In genomic region chr4:43990968-43991367, GRCh38 we compare ENCODE assay signal across 25 cellular contexts.
"Had no signal": no experiment of that assay in that cellular context is flagged by ENCODE, and none has a peak within 500 bp of the region (broad histone marks: within the 10 kb centered on the region; RNA-seq: fewer than 3 reads in every experiment).

No MANE protein-coding gene starts in this region.

- H3K27me3 ChIP-seq: cardiac muscle cell, foreskin keratinocyte, hepatocyte, neutrophil, ovary, transverse colon, uterus had no signal

- H3K36me3 ChIP-seq: cardiac muscle cell, neutrophil, ovary, prostate gland, transverse colon, uterus had no signal

- DNase-seq: activated CD4-positive, alpha-beta T cell treated with anti-CD3 and anti-CD28 coated beads, Interleukin-2, amount 10 ng/mL, durations not matched to agents 7 days and 5 days; activated CD8-positive, alpha-beta memory T cell treated with anti-CD3 and anti-CD28 coated beads, Interleukin-2, amount 10 ng/mL, durations not matched to agents 7 days and 5 days; activated CD8-positive, alpha-beta T cell treated with anti-CD3 and anti-CD28 coated beads for 36 hours; activated effector memory CD4-positive, alpha-beta T cell treated with anti-CD3 and anti-CD28 coated beads, Interleukin-2, amount 50 U/mL, for 16 hours; activated naive CD4-positive, alpha-beta T cell treated with anti-CD3 and anti-CD28 coated beads, Interleukin-2, amount 10 ng/mL, durations not matched to agents 7 days and 5 days; activated T-cell treated with anti-CD3 and anti-CD28 coated beads for 4 hours; amygdala; effector CD4-positive, alpha-beta T cell; glutamatergic neuron; immature natural killer cell; kidney glomerular epithelial cell; left ventricle myocardium superior; mammary epithelial cell; ovary; stimulated activated CD4-positive, alpha-beta T cell treated with anti-CD3 and anti-CD28 coated beads, Interleukin-2, amount 100 ng/mL, for 48 hours; stimulated activated CD8-positive, alpha-beta memory T cell treated with anti-CD3 and anti-CD28 coated beads, Interleukin-4, amount 100 ng/mL, for 48 hours; stimulated activated naive B cell treated with anti-CD40 and anti-IgM and Interleukin-4, amounts not matched to agents 10 μg/mL and 1 μg/mL and 100 μg/mL, for 72 hours; transverse colon; uterus had no signal

- ATAC-seq: activated CD4-positive, CD25-positive, alpha-beta regulatory T cell treated with anti-CD3 and anti-CD28 coated beads, Interleukin-2, amount 50 U/mL, for 24 hours; activated CD8-positive, alpha-beta memory T cell treated with anti-CD3 and anti-CD28 coated beads, Interleukin-2, amount 10 ng/mL, durations not matched to agents 7 days and 5 days; activated CD8-positive, alpha-beta T cell treated with anti-CD3 and anti-CD28 coated beads for 36 hours; foreskin keratinocyte; left ventricle myocardium superior; stimulated activated naive B cell treated with anti-CD40 and anti-IgM and Interleukin-4, amounts not matched to agents 10 μg/mL and 1 μg/mL and 100 μg/mL, for 72 hours had no signal

- H3K4me1 ChIP-seq: foreskin keratinocyte, prostate gland, transverse colon, uterus had no signal

- H3K27ac ChIP-seq: cardiac muscle cell, foreskin keratinocyte, hepatocyte, neutrophil, ovary, prostate gland, transverse colon, uterus had no signal

- H3K4me3 ChIP-seq: cardiac muscle cell, hepatocyte, ovary, prostate gland, transverse colon, uterus had no signal

- H3K9me3 ChIP-seq: neutrophil, ovary, prostate gland, transverse colon, uterus had no signal
